In the genomic region with DNA sequence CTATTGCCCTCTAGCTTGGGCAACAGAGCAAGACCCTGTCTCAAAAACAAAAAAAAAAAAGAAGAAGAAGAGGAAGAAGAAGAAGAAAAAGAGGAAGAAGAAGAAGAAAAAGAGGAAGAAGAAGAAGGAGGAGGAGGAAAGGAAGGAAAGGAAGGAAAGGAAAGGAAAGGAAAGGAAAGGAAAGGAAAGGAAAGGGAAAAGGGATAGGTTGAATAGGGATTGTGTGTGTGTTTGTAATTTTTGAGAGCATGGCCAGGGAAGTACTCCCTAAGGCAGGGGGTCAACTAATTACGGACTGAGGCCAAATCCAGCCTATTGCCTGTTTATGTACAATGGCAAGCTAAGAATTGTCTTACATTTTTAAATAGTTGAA, we compare ENCODE assay signal across 1 cellular context.
TF ChIP-seq lines count a peak whose summit lies in the region.

No MANE protein-coding gene starts in this region.

TF ChIP-seq in HepG2, 621 proteins besides CTCF, POLR2A, EP300 and RAD21:
- TF ChIP-seq ZNF121 (CRISPR knock-in tag; IDR thresholded peaks at IDR 0.05) (peak; percentile 32; the same call in 1 of the 2 replicates), HOXA7 (CRISPR knock-in tag; IDR thresholded peaks at IDR 0.05) (no peak), ZNF598 (CRISPR knock-in tag; IDR thresholded peaks at IDR 0.05; ENCODE audit: borderline replicate concordance) (no peak), FOXP1 (IDR thresholded peaks at IDR 0.05) (0 out of 2 replicates have a peak, but pooled peaks have one; percentile 28), FOXP1 (CRISPR knock-in tag; IDR thresholded peaks at IDR 0.05) (no peak), NR2C2 (CRISPR knock-in tag; IDR thresholded peaks at IDR 0.05; ENCODE audit: borderline replicate concordance) (no peak), HNRNPK (IDR thresholded peaks at IDR 0.05; ENCODE audit: low read depth, low read length, poor library complexity, severe bottlenecking) (peak; percentile 43), ZNF652 (CRISPR knock-in tag; IDR thresholded peaks at IDR 0.05; ENCODE audit: borderline replicate concordance, low read depth) (no peak)
- TF ChIP-seq, protein P1, sequence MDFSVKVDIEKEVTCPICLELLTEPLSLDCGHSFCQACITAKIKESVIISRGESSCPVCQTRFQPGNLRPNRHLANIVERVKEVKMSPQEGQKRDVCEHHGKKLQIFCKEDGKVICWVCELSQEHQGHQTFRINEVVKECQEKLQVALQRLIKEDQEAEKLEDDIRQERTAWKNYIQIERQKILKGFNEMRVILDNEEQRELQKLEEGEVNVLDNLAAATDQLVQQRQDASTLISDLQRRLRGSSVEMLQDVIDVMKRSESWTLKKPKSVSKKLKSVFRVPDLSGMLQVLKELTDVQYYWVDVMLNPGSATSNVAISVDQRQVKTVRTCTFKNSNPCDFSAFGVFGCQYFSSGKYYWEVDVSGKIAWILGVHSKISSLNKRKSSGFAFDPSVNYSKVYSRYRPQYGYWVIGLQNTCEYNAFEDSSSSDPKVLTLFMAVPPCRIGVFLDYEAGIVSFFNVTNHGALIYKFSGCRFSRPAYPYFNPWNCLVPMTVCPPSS (IDR thresholded peaks at IDR 0.05): 0 out of 2 replicates have a peak, but pooled peaks have one; percentile 50
